8 cellular contexts compared by ENCODE assay signal in genomic region chr17:45584092-45585036, GRCh38.
DNase-seq lines count a peak whose midpoint lies in the region; ATAC-seq and TF ChIP-seq lines count a peak whose summit lies in the region.

No MANE protein-coding gene starts in this region.

- H3K9me3 Mint-ChIP-seq in H9: peaks cover 3 to 4% of the 10 kb centered on the region in 2 experiments; a peak in 4 of 5 replicates

- peak overlapping the region; percentile 94 for H3K9ac ChIP-seq in H9 (ENCODE audit: extremely low read depth, insufficient read length, low read length)
- peak overlapping the region; percentile 45 for H3K9ac ChIP-seq in trophoblast cell (ENCODE audit: low read length)

- peak overlapping the region; percentile 99 to 100 for H3K4me3 Mint-ChIP-seq in H9

- H4K20me1 ChIP-seq in H9 (ENCODE audit: control insufficient read depth, insufficient read depth, insufficient read length): no peaks in the 10 kb centered on the region

- peak overlapping the region; percentile 9 for H4K12ac ChIP-seq in trophoblast cell (ENCODE audit: low read depth, low read length)

- H3K36me3 Mint-ChIP-seq in H9 (ENCODE audit: insufficient read depth in 1 of 3, low read depth in 3 of 3): peaks cover 22 to 30% (median 29%) of the 10 kb centered on the region in 3 experiments

- H3K14ac ChIP-seq in H9 (ENCODE audit: insufficient read depth, low read length) (peak overlapping the region; percentile 97), trophoblast cell (ENCODE audit: low read length) (peak overlapping the region; percentile 17)

- H3T11ph ChIP-seq in H9 (ENCODE audit: low read length): peak overlapping the region; percentile 77

- TF ChIP-seq CTCF in H9 (conservative IDR thresholded peaks at IDR 0.05) (no peak), upper lobe of right lung (IDR thresholded peaks at IDR 0.05) (no peak)

- ATAC-seq in upper lobe of right lung: peak; percentile 63

- H4K5ac ChIP-seq in H9 (ENCODE audit: insufficient read length, low read depth, low read length): peak overlapping the region; percentile 95

- peaks cover 10% of the 10 kb centered on the region for H3K27me3 Mint-ChIP-seq in H9 (ENCODE audit: low read depth)

- WGBS in H9 (ENCODE audit: extremely low coverage, insufficient read length, low lambda C conversion rate): no CpG with 5 or more reads among the region's 62 CpGs
- no CpG with 5 or more reads among the region's 62 CpGs for WGBS in trophoblast cell (ENCODE audit: extremely low coverage, insufficient coverage, insufficient read length)

- H2AFZ ChIP-seq in H9 (ENCODE audit: low read length) (no peak overlapping the region), trophoblast cell (ENCODE audit: insufficient read depth, low read length, poor library complexity) (peak overlapping the region; percentile 25)

- peak overlapping the region; percentile 76 for H2BK5ac ChIP-seq in H9 (ENCODE audit: insufficient read length, low read length)
- peak overlapping the region; percentile 18 for H2BK5ac ChIP-seq in trophoblast cell (ENCODE audit: low read depth, low read length, poor library complexity)

- peak overlapping the region; percentile 64 for H3K4me3 ChIP-seq in MG63
- H3K4me3 ChIP-seq in trophoblast cell (ENCODE audit: low read depth, low read length): peak overlapping the region; percentile 81
- H3K4me3 ChIP-seq in upper lobe of right lung: peak overlapping the region; percentile 75

- no peaks in the 10 kb centered on the region for H3K9me3 ChIP-seq in H9 (ENCODE audit: control insufficient read depth, low read depth, low read length)
- H3K9me3 ChIP-seq in MG63: no peaks in the 10 kb centered on the region
- no peaks in the 10 kb centered on the region for H3K9me3 ChIP-seq in trophoblast cell (ENCODE audit: insufficient read depth, low read depth, low read length)
- H3K9me3 ChIP-seq in upper lobe of right lung: no peaks in the 10 kb centered on the region

- H3K23ac ChIP-seq in H9 (ENCODE audit: insufficient read length, low read depth, low read length) (no peak overlapping the region), trophoblast cell (ENCODE audit: low read length) (no peak overlapping the region)

- H3K18ac ChIP-seq in H9 (ENCODE audit: insufficient read length, low read depth, low read length): peak overlapping the region; percentile 97
- H3K18ac ChIP-seq in trophoblast cell (ENCODE audit: low read length): peak overlapping the region; percentile 6

- peaks cover 19% of the 10 kb centered on the region; the same call in 1 of the 2 replicates for H3K79me2 ChIP-seq in H9 (ENCODE audit: insufficient read depth, low read length)
- peaks cover 6% of the 10 kb centered on the region for H3K79me2 ChIP-seq in trophoblast cell (ENCODE audit: control insufficient read depth, insufficient read depth, low read length, poor library complexity)

- peak overlapping the region; percentile 51 for H4K8ac ChIP-seq in H9 (replicated peaks; ENCODE audit: insufficient read length, low read depth, low read length)
- peak overlapping the region; percentile 15 for H4K8ac ChIP-seq in trophoblast cell (ENCODE audit: low read depth, low read length)

- H2BK20ac ChIP-seq in H9 (ENCODE audit: low read depth, low read length, poor library complexity, severe bottlenecking): no peak overlapping the region

- H4K91ac ChIP-seq in H9 (ENCODE audit: insufficient read length, low read depth, low read length) (peak overlapping the region; percentile 63), trophoblast cell (ENCODE audit: low read depth, low read length) (peak overlapping the region; percentile 12)

- H3K4me2 ChIP-seq in H9 (ENCODE audit: insufficient read depth, insufficient read length, low read length) (peak overlapping the region; percentile 74), trophoblast cell (ENCODE audit: low read length) (peak overlapping the region; percentile 62)

- DNase-seq in EL: peak; percentile 71
- DNase-seq in H9: peak; percentile 81
- DNase-seq in MG63: peak; percentile 78
- DNase-seq in activated T-helper 9 cell treated with anti-CD3 and anti-CD28 coated beads, Interleukin-2, amount 50 U/mL, for 16 hours (ENCODE audit: low read depth): peak; percentile 54
- DNase-seq in glomerular visceral epithelial cell (ENCODE audit: extremely low spot score): peak; percentile 78
- DNase-seq in trophoblast cell: peak; percentile 21 to 29
- peak; percentile 86 for DNase-seq in upper lobe of right lung
- DNase-seq in NCI-H2227 treated with DMSO at 0.1 percent for 48 hours (lab: John Stamatoyannopoulos, UW): no peak

- peak overlapping the region; percentile 17 for H2BK12ac ChIP-seq in H9 (ENCODE audit: insufficient read length, low read depth, low read length)
- H2BK12ac ChIP-seq in trophoblast cell (ENCODE audit: low read length): no peak overlapping the region

- H3K36me3 ChIP-seq in MG63: peaks cover 8% of the 10 kb centered on the region
- peaks cover 0 to 2% of the 10 kb centered on the region in 2 experiments for H3K36me3 ChIP-seq in trophoblast cell (ENCODE audit: control insufficient read depth in 1 of 2, insufficient read depth in 2 of 2, low read length in 2 of 2)
- H3K36me3 ChIP-seq in upper lobe of right lung: no peaks in the 10 kb centered on the region

- H3K27ac ChIP-seq in H9 (ENCODE audit: insufficient read length, low read depth, low read length): peak overlapping the region; percentile 66
- peak overlapping the region; percentile 11 for H3K27ac ChIP-seq in trophoblast cell (ENCODE audit: low read depth, low read length)
- peak overlapping the region; percentile 89 for H3K27ac ChIP-seq in upper lobe of right lung

- intact Hi-C loops in upper lobe of right lung (cut with DNase I): no loop called here

- peak overlapping the region; percentile 57 for H3K56ac ChIP-seq in H9 (ENCODE audit: insufficient read length, low read depth, low read length)

- peaks cover 14% of the 10 kb centered on the region for H3K79me1 ChIP-seq in H9 (ENCODE audit: insufficient read depth, low read depth, low read length, poor library complexity, severe bottlenecking)
- H3K79me1 ChIP-seq in trophoblast cell (ENCODE audit: low read length): peaks cover 6% of the 10 kb centered on the region

- peak overlapping the region; percentile 13; the same call in 1 of the 2 replicates for H3K4ac ChIP-seq in H9 (ENCODE audit: low read depth, low read length)
- H3K4ac ChIP-seq in trophoblast cell (ENCODE audit: low read depth, low read length): peak overlapping the region; percentile 17

- H2BK120ac ChIP-seq in H9 (ENCODE audit: low read depth, low read length, poor library complexity, severe bottlenecking) (peak overlapping the region; percentile 79), trophoblast cell (ENCODE audit: insufficient read depth, low read length, poor library complexity) (peak overlapping the region; percentile 3)

- H3K4me1 Mint-ChIP-seq in H9: peaks cover 25 to 29% of the 10 kb centered on the region in 2 experiments

- H3K23me2 ChIP-seq in H9 (ENCODE audit: insufficient read length, low read depth, low read length, poor library complexity, severe bottlenecking): peaks cover 10% of the 10 kb centered on the region

- no peak overlapping the region for H2BK15ac ChIP-seq in H9 (ENCODE audit: low read depth, low read length)

- H3K4me1 ChIP-seq in H9 (ENCODE audit: insufficient read depth, low read length): peaks cover 3% of the 10 kb centered on the region; the same call in 1 of the 2 replicates
- no peaks in the 10 kb centered on the region for H3K4me1 ChIP-seq in trophoblast cell (ENCODE audit: control insufficient read depth in 1 of 2, insufficient read depth in 2 of 2, low read length in 2 of 2)
- H3K4me1 ChIP-seq in upper lobe of right lung: peaks cover 12% of the 10 kb centered on the region

- H3K27me3 ChIP-seq in H9 (ENCODE audit: insufficient read depth, low read length) (no peaks in the 10 kb centered on the region), MG63 (no peaks in the 10 kb centered on the region), trophoblast cell (ENCODE audit: insufficient read depth, low read length) (no peaks in the 10 kb centered on the region), upper lobe of right lung (no peaks in the 10 kb centered on the region)

- peak overlapping the region; percentile 83 to 100 (median 100) for H3K27ac Mint-ChIP-seq in H9

- no peak overlapping the region for H2AK5ac ChIP-seq in H9 (ENCODE audit: insufficient read length, low read length)
- no peak overlapping the region for H2AK5ac ChIP-seq in trophoblast cell (ENCODE audit: low read length)

Comparison
In these comparisons a context has a peak if more than half of its experiments do, and no peak if none do; other contexts are left out.
1. H3K27ac ChIP-seq: peak in every context shown above with its lines; median percentile 89 in upper lobe of right lung; 66 in H9; 11 in trophoblast cell.